ENCODE assay signal across 12 cellular contexts in the genomic region with DNA sequence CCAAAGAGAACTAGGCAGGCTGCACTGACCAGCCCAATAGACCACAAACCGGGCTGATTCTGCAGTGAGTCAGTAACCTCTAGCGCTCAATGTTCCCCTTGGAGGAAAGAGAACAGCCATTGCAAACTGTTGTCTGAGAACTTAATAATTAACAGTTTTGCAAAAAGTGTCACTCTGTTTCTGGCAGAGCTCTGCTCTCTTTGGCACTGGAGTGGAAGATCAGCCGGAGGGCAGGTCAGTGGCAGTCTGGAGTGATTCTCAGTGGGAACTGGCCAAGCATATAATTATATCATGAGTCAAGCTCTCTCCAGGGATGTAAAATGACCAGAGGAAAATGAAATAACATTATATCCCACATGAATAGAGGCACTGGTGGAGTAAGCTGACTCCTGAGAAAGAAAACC.
A peak's percentile ranks its signal among the peaks of the same experiment; 100 is the strongest.
DNase-seq lines count a peak whose midpoint lies in the region; ATAC-seq and TF ChIP-seq lines count a peak whose summit lies in the region.
"Had no signal": no experiment of that assay in that cellular context is flagged by ENCODE, and none has a peak within 500 bp of the region (broad histone marks: within the 10 kb centered on the region; RNA-seq: fewer than 3 reads in every experiment).

No MANE protein-coding gene starts in this region.

- H3K27me3 ChIP-seq in AG04450 (ENCODE audit: control insufficient read depth, insufficient read depth, low read length) (no peaks in the 10 kb centered on the region), MG63 (no peaks in the 10 kb centered on the region), lung (ENCODE audit: control insufficient read depth, insufficient read depth) (no peaks in the 10 kb centered on the region), vagina (no peaks in the 10 kb centered on the region)

- DNase-seq in AG04450 (ENCODE audit: low read depth, low spot score) (peak; percentile 24), MG63 (peak; percentile 71), coronary artery (ENCODE audit: low spot score) (no peak), lung (ENCODE audit: low spot score) (no peak), endothelial cell (ENCODE audit: low spot score) (no peak), vagina (ENCODE audit: extremely low spot score in 2 of 2) (no peak)
- no peak for DNase-seq in activated CD4-positive, alpha-beta T cell treated with anti-CD3 and anti-CD28 coated beads, Interleukin-2, amount 50 U/mL, for 1 hour
- DNase-seq in stimulated activated naive B cell treated with anti-CD40 and anti-IgM and Interleukin-4, amounts not matched to agents 10 μg/mL and 1 μg/mL and 100 μg/mL, for 72 hours, result no peak
- DNase-seq: activated T-cell treated with anti-CD3 and anti-CD28 coated beads, Interleukin-2, amount 50 U/mL, for 72 hours; CD4-positive, alpha-beta memory T cell; erythroblast had no signal

- CTCF ChIA-PET in AG04450 (lab: Charles Lee), result interaction anchor here (1.1 to 1.5 kb wide), 3 partner anchors 86 to 318 kb away, joined by 3 to 9 read pairs (median 3); no protein-coding TSS in a partner anchor

- intact Hi-C loops in vagina (cut with DNase I), result no loop called here

- H3K4me3 Mint-ChIP-seq in endothelial cell (ENCODE audit: unreplicated experiment), result no peak overlapping the region
- no peak overlapping the region for H3K4me3 Mint-ChIP-seq in stimulated activated naive B cell treated with anti-CD40 and anti-IgM and Interleukin-4, amounts not matched to agents 10 μg/mL and 1 μg/mL and 100 μg/mL, for 72 hours
- H3K4me3 Mint-ChIP-seq: activated T-cell treated with anti-CD3 and anti-CD28 coated beads, Interleukin-2, amount 50 U/mL, for 72 hours; CD4-positive, alpha-beta memory T cell; neural crest cell had no signal

- H3K4me1 Mint-ChIP-seq in endothelial cell (ENCODE audit: unreplicated experiment), result peaks cover 5% of the 10 kb centered on the region
- H3K4me1 Mint-ChIP-seq in stimulated activated naive B cell treated with anti-CD40 and anti-IgM and Interleukin-4, amounts not matched to agents 10 μg/mL and 1 μg/mL and 100 μg/mL, for 72 hours, result peaks cover 2 to 8% of the 10 kb centered on the region in 2 donors
- H3K4me1 Mint-ChIP-seq: CD4-positive, alpha-beta memory T cell; neural crest cell had no signal

- no peaks in the 10 kb centered on the region for H3K36me3 Mint-ChIP-seq in endothelial cell (ENCODE audit: low read depth, unreplicated experiment)
- H3K36me3 Mint-ChIP-seq in stimulated activated naive B cell treated with anti-CD40 and anti-IgM and Interleukin-4, amounts not matched to agents 10 μg/mL and 1 μg/mL and 100 μg/mL, for 72 hours, result peaks cover 2 to 4% of the 10 kb centered on the region in 2 donors
- H3K36me3 Mint-ChIP-seq: CD4-positive, alpha-beta memory T cell had no signal

- no peak overlapping the region for H3K4me3 ChIP-seq in AG04450 (ENCODE audit: low read depth, low read length)
- no peak overlapping the region for H3K4me3 ChIP-seq in MG63
- H3K4me3 ChIP-seq in coronary artery, result no peak overlapping the region
- H3K4me3 ChIP-seq in lung, result no peak overlapping the region
- no peak overlapping the region for H3K4me3 ChIP-seq in vagina

- peak; percentile 75 for ATAC-seq in lung (ENCODE audit: insufficient read depth, low FRiP score)
- ATAC-seq in stimulated activated naive B cell treated with anti-CD40 and anti-IgM and Interleukin-4, amounts not matched to agents 10 μg/mL and 1 μg/mL and 100 μg/mL, for 72 hours (replicated peaks), result no peak
- ATAC-seq: activated T-cell treated with anti-CD3 and anti-CD28 coated beads, Interleukin-2, amount 50 U/mL, for 72 hours had no signal

- H3K27ac Mint-ChIP-seq in endothelial cell (ENCODE audit: unreplicated experiment), result no peak overlapping the region
- H3K27ac Mint-ChIP-seq in stimulated activated naive B cell treated with anti-CD40 and anti-IgM and Interleukin-4, amounts not matched to agents 10 μg/mL and 1 μg/mL and 100 μg/mL, for 72 hours, result no peak overlapping the region
- H3K27ac Mint-ChIP-seq: activated T-cell treated with anti-CD3 and anti-CD28 coated beads, Interleukin-2, amount 50 U/mL, for 72 hours; CD4-positive, alpha-beta memory T cell had no signal

- TF ChIP-seq CTCF in AG04450 (IDR thresholded peaks at IDR 0.05; ENCODE audit: low read depth, low read length) (no peak), coronary artery (IDR thresholded peaks at IDR 0.05) (no peak), lung (IDR thresholded peaks at IDR 0.05; ENCODE audit: control extremely low read depth, extremely low read depth) (no peak), endothelial cell (IDR thresholded peaks at IDR 0.05; ENCODE audit: unreplicated experiment) (no peak), vagina (IDR thresholded peaks at IDR 0.05) (no peak)

- no peak for TF ChIP-seq POLR2A in vagina (IDR thresholded peaks at IDR 0.05)

- H3K9me3 ChIP-seq in AG04450 (ENCODE audit: control insufficient read depth, insufficient read depth, low read length) (no peaks in the 10 kb centered on the region), MG63 (peaks cover 3% of the 10 kb centered on the region), lung (ENCODE audit: control insufficient read depth in 2 of 2, insufficient read depth in 1 of 2, low read length in 1 of 2) (peaks cover 0 to 2% of the 10 kb centered on the region in 2 donors), vagina (no peaks in the 10 kb centered on the region)

- H3K4me1 ChIP-seq in lung (ENCODE audit: control insufficient read depth in 2 of 2, insufficient read depth in 2 of 2, low read length in 2 of 2), result peaks cover 0 to 21% of the 10 kb centered on the region in 2 donors
- H3K4me1 ChIP-seq in vagina, result no peaks in the 10 kb centered on the region

- no peaks in the 10 kb centered on the region for H3K27me3 Mint-ChIP-seq in endothelial cell (ENCODE audit: unreplicated experiment)
- peaks cover 9 to 15% of the 10 kb centered on the region in 2 donors for H3K27me3 Mint-ChIP-seq in stimulated activated naive B cell treated with anti-CD40 and anti-IgM and Interleukin-4, amounts not matched to agents 10 μg/mL and 1 μg/mL and 100 μg/mL, for 72 hours
- H3K27me3 Mint-ChIP-seq: CD4-positive, alpha-beta memory T cell had no signal

- H3K27ac ChIP-seq in AG04450 (ENCODE audit: low read depth, low read length), result no peak overlapping the region
- H3K27ac ChIP-seq in coronary artery, result peak overlapping the region; percentile 24 to 58
- H3K27ac ChIP-seq in lung (ENCODE audit: low read depth in 1 of 2, low read length in 1 of 2), result peak overlapping the region in 1 of 2 donors; percentile 48
- H3K27ac ChIP-seq in vagina, result no peak overlapping the region

- no peaks in the 10 kb centered on the region for H3K36me3 ChIP-seq in MG63
- no peaks in the 10 kb centered on the region for H3K36me3 ChIP-seq in lung (ENCODE audit: control insufficient read depth in 2 of 2, insufficient read depth in 2 of 2, low read length in 2 of 2)
- no peaks in the 10 kb centered on the region for H3K36me3 ChIP-seq in vagina

- no peaks in the 10 kb centered on the region for H3K9me3 Mint-ChIP-seq in endothelial cell (ENCODE audit: unreplicated experiment)
- H3K9me3 Mint-ChIP-seq in stimulated activated naive B cell treated with anti-CD40 and anti-IgM and Interleukin-4, amounts not matched to agents 10 μg/mL and 1 μg/mL and 100 μg/mL, for 72 hours, result peaks cover 5 to 7% of the 10 kb centered on the region in 2 donors
- H3K9me3 Mint-ChIP-seq: neural crest cell had no signal

- WGBS in lung, 2 donors, result 52 to 79% methylated on average over 3 of the region's 3 CpGs

- POLR2A ChIA-PET in AG04450 (lab: Yijun Ruan, JAX), result no interaction called here

Comparison
In these comparisons a context has a peak if more than half of its experiments do, and no peak if none do; other contexts are left out.
1. DNase-seq: peak in AG04450 (single experiment) and MG63 (single experiment); none in coronary artery (single experiment), lung (single experiment), endothelial cell (single experiment), vagina (0 of 2), activated CD4-positive, alpha-beta T cell treated with anti-CD3 and anti-CD28 coated beads, Interleukin-2, amount 50 U/mL, for 1 hour (single experiment) and stimulated activated naive B cell treated with anti-CD40 and anti-IgM and Interleukin-4, amounts not matched to agents 10 μg/mL and 1 μg/mL and 100 μg/mL, for 72 hours (single experiment).
2. H3K27ac ChIP-seq: peak in coronary artery (2 of 2); none in AG04450 (single experiment) and vagina (single experiment).